ENCODE assay signal across 40 cellular contexts in genomic region chr2:149104221-149104620, GRCh38.
"Had no signal": no experiment of that assay in that cellular context is flagged by ENCODE, and none has a peak within 500 bp of the region (broad histone marks: within the 10 kb centered on the region; RNA-seq: fewer than 3 reads in every experiment).

No MANE protein-coding gene starts in this region.

- H3K4me1 ChIP-seq: Peyer's patch had no signal

- H3K9me3 Mint-ChIP-seq: activated naive CD4-positive, alpha-beta T cell treated with anti-CD3 and anti-CD28 coated beads, Interleukin-2, amount 10 ng/mL, durations not matched to agents 7 days and 5 days; activated T-helper 1 cell treated with anti-CD3 and anti-CD28 coated beads, Interleukin-12 subunit alpha, Interleukin-12 subunit beta, Interleukin-2, Interleukin-4 antibody, amounts not matched to agents 30 ng/mL and 10 ng/mL and 1 ng/mL, durations not matched to agents 14 hours and 24 hours and 36 hours had no signal

- H3K4me3 Mint-ChIP-seq: activated B cell treated with CpG ODN at 0.5 μM for 24 hours; activated CD4-positive, alpha-beta memory T cell treated with anti-CD3 and anti-CD28 coated beads for 36 hours; activated naive CD4-positive, alpha-beta T cell treated with anti-CD3 and anti-CD28 coated beads, Interleukin-2, amount 10 ng/mL, durations not matched to agents 7 days and 5 days; activated naive CD8-positive, alpha-beta T cell; activated naive CD8-positive, alpha-beta T cell treated with anti-CD3 and anti-CD28 coated beads, Interleukin-2, amount 50 U/mL, for 24 hours; activated T-cell treated with anti-CD3 and anti-CD28 coated beads, Interleukin-2, amount 50 U/mL, for 4 hours; activated T-helper 1 cell treated with anti-CD3 and anti-CD28 coated beads, Interleukin-12 subunit alpha, Interleukin-12 subunit beta, Interleukin-2, Interleukin-4 antibody, amounts not matched to agents 30 ng/mL and 10 ng/mL and 1 ng/mL, durations not matched to agents 14 hours and 24 hours and 36 hours; T-cell; T-helper 17 cell had no signal

- ATAC-seq: activated naive CD8-positive, alpha-beta T cell treated with anti-CD3 and anti-CD28 coated beads, Interleukin-2, amount 50 U/mL, for 24 hours; activated T-cell treated with anti-CD3 and anti-CD28 coated beads, Interleukin-2, amount 50 U/mL, for 4 hours; PC-3; T-cell; T-helper 17 cell had no signal

- H3K4me1 Mint-ChIP-seq: activated B cell treated with CpG ODN at 0.5 μM for 24 hours; activated naive CD4-positive, alpha-beta T cell treated with anti-CD3 and anti-CD28 coated beads, Interleukin-2, amount 10 ng/mL, durations not matched to agents 7 days and 5 days; activated naive CD8-positive, alpha-beta T cell treated with anti-CD3 and anti-CD28 coated beads, Interleukin-2, amount 50 U/mL, for 24 hours; T-cell; T-helper 17 cell had no signal

- H3K36me3 ChIP-seq: brain microvascular endothelial cell, cardiac muscle cell, MG63, Peyer's patch, SJSA1 had no signal

- H3K27ac ChIP-seq: brain microvascular endothelial cell, cardiac muscle cell, Peyer's patch, SJSA1, VCaP had no signal

- DNase-seq: activated B cell treated with CpG ODN at 0.5 μM for 24 hours; activated CD4-positive, alpha-beta memory T cell treated with anti-CD3 and anti-CD28 coated beads for 36 hours; activated CD4-positive, alpha-beta T cell treated with anti-CD3 and anti-CD28 coated beads for 4 hours; activated CD4-positive, alpha-beta T cell treated with anti-CD3 and anti-CD28 coated beads, Interleukin-2, amount 50 U/mL, for 1 hour; activated CD4-positive, CD25-positive, alpha-beta regulatory T cell treated with anti-CD3 and anti-CD28 coated beads, Interleukin-2, amount 50 U/mL, for 72 hours; activated CD8-positive, alpha-beta memory T cell treated with anti-CD3 and anti-CD28 coated beads, Interleukin-2, amount 50 U/mL, for 4 hours; activated effector memory CD4-positive, alpha-beta T cell treated with Interleukin-2 at 50 U/mL for 16 hours; activated naive CD4-positive, alpha-beta T cell treated with anti-CD3 and anti-CD28 coated beads, Interleukin-2, amount 10 ng/mL, durations not matched to agents 7 days and 5 days; activated naive CD8-positive, alpha-beta T cell treated with anti-CD3 and anti-CD28 coated beads, Interleukin-2, amount 50 U/mL, for 24 hours; activated T-cell treated with anti-CD3 and anti-CD28 coated beads for 4 hours; activated T-cell treated with anti-CD3 and anti-CD28 coated beads, Interleukin-2, amount 50 U/mL, for 4 hours; amniotic stem cell; aorta; brain microvascular endothelial cell; Kasumi-1; KG1; MG63; NCI-H1048; NCI-H1105 treated with DMSO at 0.1 percent for 48 hours; NCI-H1436; NCI-H1694; NCI-H1930; NCI-H2081 treated with DMSO at 0.1 percent for 48 hours; NCI-H345; NCI-H526; NCI-H748 treated with DMSO at 0.1 percent for 48 hours; NK-92 treated with Interleukin-12 subunit alpha and Interleukin-12 subunit beta, amount 100 ng/mL, for 24 hours; PC-3; Peyer's patch; RPMI8226; SHP77 treated with DMSO at 0.1 percent for 48 hours; SK-N-SH; T-cell; T-helper 17 cell; T-helper 9 cell had no signal

- H3K27me3 ChIP-seq: brain microvascular endothelial cell, cardiac muscle cell, MG63, Peyer's patch, SJSA1 had no signal

- H3K4me3 ChIP-seq: cardiac muscle cell, MG63, Peyer's patch, SJSA1 had no signal

- H3K27me3 Mint-ChIP-seq: activated naive CD4-positive, alpha-beta T cell treated with anti-CD3 and anti-CD28 coated beads, Interleukin-2, amount 10 ng/mL, durations not matched to agents 7 days and 5 days; T-helper 17 cell had no signal

- H3K9me2 ChIP-seq: SK-N-SH had no signal

- H3K36me3 Mint-ChIP-seq: activated CD4-positive, alpha-beta memory T cell treated with anti-CD3 and anti-CD28 coated beads for 36 hours; activated naive CD4-positive, alpha-beta T cell treated with anti-CD3 and anti-CD28 coated beads, Interleukin-2, amount 10 ng/mL, durations not matched to agents 7 days and 5 days; T-cell had no signal

- H3K27ac Mint-ChIP-seq: activated B cell treated with CpG ODN at 0.5 μM for 24 hours; activated CD4-positive, alpha-beta memory T cell treated with anti-CD3 and anti-CD28 coated beads for 36 hours; activated naive CD4-positive, alpha-beta T cell treated with anti-CD3 and anti-CD28 coated beads, Interleukin-2, amount 10 ng/mL, durations not matched to agents 7 days and 5 days; activated naive CD8-positive, alpha-beta T cell; activated naive CD8-positive, alpha-beta T cell treated with anti-CD3 and anti-CD28 coated beads, Interleukin-2, amount 50 U/mL, for 24 hours; activated T-helper 1 cell treated with anti-CD3 and anti-CD28 coated beads, Interleukin-12 subunit alpha, Interleukin-12 subunit beta, Interleukin-2, Interleukin-4 antibody, amounts not matched to agents 30 ng/mL and 10 ng/mL and 1 ng/mL, durations not matched to agents 14 hours and 24 hours and 36 hours; T-cell; T-helper 17 cell had no signal

- H3K4me2 ChIP-seq: SK-N-SH had no signal

- H3K9ac ChIP-seq: SK-N-SH had no signal

- H3K9me3 ChIP-seq: MG63, Peyer's patch had no signal
